ENCODE assay signal across 1 cellular context in genomic region chr16:70468776-70469525, GRCh38.
A peak's percentile ranks its signal among the peaks of the same experiment; 100 is the strongest.
TF ChIP-seq lines count a peak whose summit lies in the region.

No MANE protein-coding gene starts in this region.

TF ChIP-seq in K562, 482 proteins besides CTCF, POLR2A, EP300 and RAD21:
- no peak for TF ChIP-seq KLF6 (CRISPR knock-in tag; IDR thresholded peaks at IDR 0.05; ENCODE audit: borderline replicate concordance)
- TF ChIP-seq POLR2G (IDR thresholded peaks at IDR 0.05; ENCODE audit: low read depth, low read length), result peak; percentile 49; the same call in 1 of the 2 replicates
- TF ChIP-seq PYGO2 (tag; IDR thresholded peaks at IDR 0.05), result no peak
- no peak for TF ChIP-seq RB1 (IDR thresholded peaks at IDR 0.05; ENCODE audit: low read depth)
- TF ChIP-seq ZC3H4 (CRISPR knock-in tag; IDR thresholded peaks at IDR 0.05; ENCODE audit: borderline replicate concordance), result no peak
- no peak for TF ChIP-seq ZNF589 (CRISPR knock-in tag; IDR thresholded peaks at IDR 0.05; ENCODE audit: low read depth)
- TF ChIP-seq SAFB (IDR thresholded peaks at IDR 0.05; ENCODE audit: borderline replicate concordance, low read depth, low read length), result no peak
- no peak for TF ChIP-seq ZNF561 (CRISPR knock-in tag; conservative IDR thresholded peaks at IDR 0.05)
- TF ChIP-seq ZMIZ1 (IDR thresholded peaks at IDR 0.05; ENCODE audit: low read depth in 2 of 2, low read length in 2 of 2), result no peak
- TF ChIP-seq FUS (optimal IDR thresholded peaks at IDR 0.05; ENCODE audit: low read depth, low read length), result no peak
- TF ChIP-seq, protein P1, sequence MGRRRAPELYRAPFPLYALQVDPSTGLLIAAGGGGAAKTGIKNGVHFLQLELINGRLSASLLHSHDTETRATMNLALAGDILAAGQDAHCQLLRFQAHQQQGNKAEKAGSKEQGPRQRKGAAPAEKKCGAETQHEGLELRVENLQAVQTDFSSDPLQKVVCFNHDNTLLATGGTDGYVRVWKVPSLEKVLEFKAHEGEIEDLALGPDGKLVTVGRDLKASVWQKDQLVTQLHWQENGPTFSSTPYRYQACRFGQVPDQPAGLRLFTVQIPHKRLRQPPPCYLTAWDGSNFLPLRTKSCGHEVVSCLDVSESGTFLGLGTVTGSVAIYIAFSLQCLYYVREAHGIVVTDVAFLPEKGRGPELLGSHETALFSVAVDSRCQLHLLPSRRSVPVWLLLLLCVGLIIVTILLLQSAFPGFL (CRISPR knock-in tag; IDR thresholded peaks at IDR 0.05), result no peak
- TF ChIP-seq ZFP36 (IDR thresholded peaks at IDR 0.05; ENCODE audit: low read depth, low read length, partially characterized antibody), result peak; percentile 47
- TF ChIP-seq, protein P2, sequence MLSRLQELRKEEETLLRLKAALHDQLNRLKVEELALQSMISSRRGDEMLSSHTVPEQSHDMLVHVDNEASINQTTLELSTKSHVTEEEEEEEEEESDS (CRISPR knock-in tag; IDR thresholded peaks at IDR 0.05), result no peak
- TF ChIP-seq NONO (IDR thresholded peaks at IDR 0.05; ENCODE audit: low read depth in 2 of 2, low read length in 1 of 2), result no peak
- TF ChIP-seq NR2C2 (CRISPR knock-in tag; IDR thresholded peaks at IDR 0.05), result no peak
- TF ChIP-seq NR2C2 (tag; IDR thresholded peaks at IDR 0.05), result no peak
TF ChIP-seq in K562: peak in this region for 2.
